11 cellular contexts compared by ENCODE assay signal in genomic region chr9:1018121-1018520, GRCh38. TPM values are rescaled to one million over a fixed set of nuclear protein-coding genes. Genes with fewer than 3 reads are reported as not detected.
DNase-seq lines count a peak whose midpoint lies in the region; ATAC-seq, FAIRE-seq and TF ChIP-seq lines count a peak whose summit lies in the region.
"Had no signal": no experiment of that assay in that cellular context is flagged by ENCODE, and none has a peak within 500 bp of the region (broad histone marks: within the 10 kb centered on the region; RNA-seq: fewer than 3 reads in every experiment).

No MANE protein-coding gene starts in this region.

- H3K9me2 ChIP-seq in SU-DHL-6 (replicated peaks; ENCODE audit: insufficient read depth, low read length) = no peaks in the 10 kb centered on the region

- in situ Hi-C loops in G401 (cut with HindIII; ENCODE audit: low sequenced_read_pairs) = no loop called here

- H3K9me3 ChIP-seq in SU-DHL-6 (ENCODE audit: insufficient read depth, low read length) (peaks cover 3% of the 10 kb centered on the region; the same call in 1 of the 2 replicates), keratinocyte (ENCODE audit: control insufficient read depth, low read depth, low read length) (no peaks in the 10 kb centered on the region), neuronal stem cell (replicated peaks in 1 of 2; ENCODE audit: control insufficient read depth in 2 of 2, insufficient read depth in 1 of 2, low read depth in 1 of 2, low read length in 2 of 2) (no peaks in the 10 kb centered on the region)

- H4K91ac ChIP-seq in neuronal stem cell (ENCODE audit: low read depth, low read length, poor library complexity) = no peak overlapping the region

- no peaks in the 10 kb centered on the region for H3K79me1 ChIP-seq in neuronal stem cell (ENCODE audit: low read depth, low read length)

- H2BK15ac ChIP-seq in neuronal stem cell (ENCODE audit: low read length) = no peak overlapping the region

- H3F3A ChIP-seq in SU-DHL-6 (ENCODE audit: insufficient read depth) = no peaks in the 10 kb centered on the region

- no peak overlapping the region for H2AK5ac ChIP-seq in neuronal stem cell (ENCODE audit: low read depth, low read length)

- H3K4ac ChIP-seq in neuronal stem cell (ENCODE audit: low read length) = no peak overlapping the region

- WGBS in neuronal stem cell (ENCODE audit: extremely low coverage in 2 of 2, insufficient read length in 2 of 2, insufficient replicate concordance in 1 of 2), 2 donors = no CpG with 5 or more reads among the region's 10 CpGs

- H3K4me2 ChIP-seq in SU-DHL-6 (ENCODE audit: low read depth, low read length, poor library complexity, severe bottlenecking) (no peak overlapping the region), keratinocyte (ENCODE audit: control insufficient read depth, extremely low read depth, insufficient read depth, low read depth, low read length) (no peak overlapping the region), neuronal stem cell (ENCODE audit: insufficient read depth, low read length, poor library complexity, severe bottlenecking) (no peak overlapping the region)

- no peak overlapping the region for H4K8ac ChIP-seq in neuronal stem cell (ENCODE audit: low read depth, low read length)

- dilution Hi-C loops in keratinocyte (cut with MboI; ENCODE audit: extremely low pct_ligation_motif_present, low sequenced_read_pairs) = no loop called here

- H3K36me3 ChIP-seq in SU-DHL-6 (ENCODE audit: low read length) (peaks cover 4% of the 10 kb centered on the region; the same call in 1 of the 2 replicates), keratinocyte (ENCODE audit: control insufficient read depth in 2 of 2, extremely low read depth in 1 of 2, insufficient read depth in 2 of 2, low read length in 2 of 2) (no peaks in the 10 kb centered on the region), neuronal stem cell (replicated peaks in 1 of 2; ENCODE audit: control insufficient read depth in 2 of 2, insufficient read depth in 2 of 2, low read length in 2 of 2) (no peaks in the 10 kb centered on the region)

- no peaks in the 10 kb centered on the region for H3K79me2 ChIP-seq in SU-DHL-6 (ENCODE audit: insufficient read depth, low read length)
- H3K79me2 ChIP-seq in keratinocyte (ENCODE audit: control insufficient read depth, insufficient read depth, low read length) = no peaks in the 10 kb centered on the region

- H4K20me1 ChIP-seq in SU-DHL-6 (ENCODE audit: low read depth, low read length) (no peaks in the 10 kb centered on the region), keratinocyte (ENCODE audit: control insufficient read depth, extremely low read depth, insufficient read depth, low read length) (no peaks in the 10 kb centered on the region)

- H3K27me3 ChIP-seq in SU-DHL-6 (ENCODE audit: low read length) = peaks cover 4% of the 10 kb centered on the region; the same call in 1 of the 2 replicates
- no peaks in the 10 kb centered on the region for H3K27me3 ChIP-seq in keratinocyte (ENCODE audit: control insufficient read depth, extremely low read depth, insufficient read depth, low read length)
- no peaks in the 10 kb centered on the region for H3K27me3 ChIP-seq in neuronal stem cell (ENCODE audit: control insufficient read depth in 3 of 3, insufficient read depth in 3 of 3, low read depth in 1 of 3, low read length in 3 of 3)

- DNase-seq in AG20443 (ENCODE audit: low spot score) (peak; percentile 45), keratinocyte (ENCODE audit: low read depth, low spot score) (no peak), G401 (ENCODE audit: low spot score) (no peak), NCI-H2029 treated with DMSO at 0.1 percent for 48 hours (lab: John Stamatoyannopoulos, UW) (no peak), neuronal stem cell (ENCODE audit: low spot score) (no peak)
- DNase-seq: activated naive CD8-positive, alpha-beta T cell treated with anti-CD3 and anti-CD28 coated beads, Interleukin-2, amount 10 ng/mL, durations not matched to agents 7 days and 5 days; NCI-H226 had no signal

- H2AFZ ChIP-seq in SU-DHL-6 (ENCODE audit: low read depth, low read length, severe bottlenecking) (no peak overlapping the region), keratinocyte (ENCODE audit: control insufficient read depth, low read length) (no peak overlapping the region), neuronal stem cell (ENCODE audit: low read length) (no peak overlapping the region)

- no peak for FAIRE-seq in keratinocyte (lab: Jason Lieb, UNC)

- no peak overlapping the region for H3K27ac ChIP-seq in SU-DHL-6 (ENCODE audit: low read depth, low read length)
- no peak overlapping the region for H3K27ac ChIP-seq in keratinocyte (ENCODE audit: control insufficient read depth, insufficient read depth, low read length)
- no peak overlapping the region for H3K27ac ChIP-seq in neuronal stem cell (replicated peaks; ENCODE audit: low read length)

- ATAC-seq in GM21390 (IDR thresholded peaks at IDR 0.05; ENCODE audit: unreplicated experiment) = peak; percentile 63
- no peak for ATAC-seq in HG02884 (IDR thresholded peaks at IDR 0.05; ENCODE audit: unreplicated experiment)

- H3K18ac ChIP-seq in neuronal stem cell (ENCODE audit: low read length) = no peak overlapping the region

- no peak overlapping the region for H3K23ac ChIP-seq in neuronal stem cell (ENCODE audit: low read depth, low read length, poor library complexity)

- H3K9me1 ChIP-seq in keratinocyte (ENCODE audit: control insufficient read depth, extremely low read depth, insufficient read depth, low read length) = no peaks in the 10 kb centered on the region

- no peak overlapping the region for H2BK120ac ChIP-seq in neuronal stem cell (ENCODE audit: low read depth, low read length)

- H3K4me1 ChIP-seq in keratinocyte (ENCODE audit: control insufficient read depth, extremely low read depth, insufficient read depth, low read length) (no peaks in the 10 kb centered on the region), neuronal stem cell (ENCODE audit: control insufficient read depth in 2 of 2, insufficient read depth in 1 of 2, low read depth in 1 of 2, low read length in 2 of 2) (no peaks in the 10 kb centered on the region)

- no peak overlapping the region for H3K4me3 ChIP-seq in SU-DHL-6 (ENCODE audit: insufficient read depth, low read length, poor library complexity, severe bottlenecking)
- no peak overlapping the region for H3K4me3 ChIP-seq in keratinocyte (ENCODE audit: control insufficient read depth in 2 of 3, extremely low read depth in 1 of 3, insufficient read depth in 2 of 3, low read depth in 1 of 3, low read length in 3 of 3)
- no peak overlapping the region for H3K4me3 ChIP-seq in neuronal stem cell (ENCODE audit: low read length in 2 of 2)

- H3K9ac ChIP-seq in SU-DHL-6 (ENCODE audit: low read length) (no peak overlapping the region), keratinocyte (ENCODE audit: control insufficient read depth, extremely low read depth, insufficient read depth, low read length) (no peak overlapping the region), neuronal stem cell (ENCODE audit: low read depth, low read length, poor library complexity) (no peak overlapping the region)

- no peak overlapping the region for H3K14ac ChIP-seq in neuronal stem cell (ENCODE audit: low read length)

- TF ChIP-seq CTCF in SU-DHL-6 (IDR thresholded peaks at IDR 0.05; ENCODE audit: insufficient read depth, low read length, poor library complexity, severe bottlenecking) = peak; percentile 33
- TF ChIP-seq CTCF in keratinocyte (optimal IDR thresholded peaks at IDR 0.05 in 1 of 3, IDR thresholded peaks at IDR 0.05 in 1 of 3, conservative IDR thresholded peaks at IDR 0.05 in 1 of 3; ENCODE audit: extremely low read depth in 1 of 3, insufficient read depth in 2 of 3, low read length in 3 of 3) = peak; percentile 35 to 54 (median 52)

- H2BK12ac ChIP-seq in neuronal stem cell (ENCODE audit: low read length) = no peak overlapping the region

- H2BK5ac ChIP-seq in neuronal stem cell (ENCODE audit: low read length) = no peak overlapping the region

RNA-seq across cellular contexts. Expression of gene DMRT2, which starts 32.0 kb away (rescaled TPM):
- polyA plus RNA-seq in keratinocyte = 0.04 TPM in 1 of 3 replicates, not detected in the others
- not detected for polyA plus RNA-seq in keratinocyte (2011; ENCODE audit: low read depth)
- polyA plus RNA-seq in keratinocyte (2011; cell fraction: cytosol; rRNA removed) = not detected in 2 replicates
- polyA plus RNA-seq in keratinocyte (2011; cell fraction: nucleus; rRNA removed) = not detected in 2 replicates
- polyA plus RNA-seq in keratinocyte (2012; ENCODE audit: low replicate concordance) = not detected in 2 replicates
- polyA minus RNA-seq in keratinocyte = not detected in 3 replicates
- polyA minus RNA-seq in keratinocyte (2011; cell fraction: cytosol; rRNA and poly(A)+ RNA removed) = not detected
- not detected in 2 replicates for polyA minus RNA-seq in keratinocyte (2011; cell fraction: nucleus; rRNA and poly(A)+ RNA removed)
- not detected in 2 replicates for total RNA-seq in G401 (2014; rRNA removed; shearing (Covaris generic))
- 0.36 TPM for polyA plus RNA-seq in neuronal stem cell (2013, experiment 1 of 2)
- polyA plus RNA-seq in neuronal stem cell (2013, experiment 2 of 2) = 0.53 TPM
- total RNA-seq: activated naive CD8-positive, alpha-beta T cell treated with anti-CD3 and anti-CD28 coated beads, Interleukin-2, amount 10 ng/mL, durations not matched to agents 7 days and 5 days; mucosa of gallbladder had no signal

RNA-seq across cellular contexts. Expression of gene DMRT3, which starts 41.7 kb away (rescaled TPM):
- polyA plus RNA-seq in keratinocyte = not detected in 3 replicates
- not detected for polyA plus RNA-seq in keratinocyte (2011; ENCODE audit: low read depth)
- not detected in 2 replicates for polyA plus RNA-seq in keratinocyte (2011; cell fraction: cytosol; rRNA removed)
- not detected in 2 replicates for polyA plus RNA-seq in keratinocyte (2011; cell fraction: nucleus; rRNA removed)
- not detected in 2 replicates for polyA plus RNA-seq in keratinocyte (2012; ENCODE audit: low replicate concordance)
- polyA minus RNA-seq in keratinocyte = not detected in 3 replicates
- not detected for polyA minus RNA-seq in keratinocyte (2011; cell fraction: cytosol; rRNA and poly(A)+ RNA removed)
- polyA minus RNA-seq in keratinocyte (2011; cell fraction: nucleus; rRNA and poly(A)+ RNA removed) = not detected in 2 replicates
- total RNA-seq in G401 (2014; rRNA removed; shearing (Covaris generic)) = not detected in 2 replicates
- polyA plus RNA-seq in neuronal stem cell (2013, experiment 1 of 2) = 0.91 TPM
- polyA plus RNA-seq in neuronal stem cell (2013, experiment 2 of 2) = 0.75 TPM
- total RNA-seq: activated naive CD8-positive, alpha-beta T cell treated with anti-CD3 and anti-CD28 coated beads, Interleukin-2, amount 10 ng/mL, durations not matched to agents 7 days and 5 days; mucosa of gallbladder had no signal
